ENCODE assay signal across 13 cellular contexts in genomic region chr17:78338860-78339259, GRCh38. TPM values are rescaled to one million over a fixed set of nuclear protein-coding genes. Genes with fewer than 3 reads are reported as not detected.
DNase-seq lines count a peak whose midpoint lies in the region; ATAC-seq, FAIRE-seq and TF ChIP-seq lines count a peak whose summit lies in the region.
"Had no signal": no experiment of that assay in that cellular context is flagged by ENCODE, and none has a peak within 500 bp of the region (broad histone marks: within the 10 kb centered on the region; RNA-seq: fewer than 3 reads in every experiment).

No MANE protein-coding gene starts in this region.

- H3K4me3 Mint-ChIP-seq in naive B cell = peak overlapping the region; percentile 22 to 85 (median 45)

- POLR2A ChIA-PET in HCT116 (lab: Charles Lee) = interaction anchor here (0.6 to 2.2 kb wide), 5 partner anchors 9 to 1084 kb away, joined by 3 to 8 read pairs (median 3); partner anchors contain the start of genes AFMID and TK1
- POLR2A ChIA-PET in GM12878 (lab: Charles Lee) = interaction anchor here (0.5 to 3.1 kb wide), 10 partner anchors 9 to 186 kb away, joined by 3 to 18 read pairs (median 6); partner anchors contain the start of gene SOCS3

- H4K20me1 ChIP-seq in HCT116 (ENCODE audit: insufficient read depth) (no peaks in the 10 kb centered on the region), GM12878 (ENCODE audit: control insufficient read depth, insufficient read depth) (no peaks in the 10 kb centered on the region)

- H3K36me3 ChIP-seq in HCT116 (ENCODE audit: control insufficient read depth in 1 of 2, insufficient read depth in 2 of 2, low read length in 2 of 2) = no peaks in the 10 kb centered on the region
- H3K36me3 ChIP-seq in GM12878 (ENCODE audit: control insufficient read depth in 2 of 2, insufficient read depth in 2 of 2, low read length in 1 of 2) = no peaks in the 10 kb centered on the region
- H3K36me3 ChIP-seq: sigmoid colon, vagina had no signal

- RAD21 ChIA-PET in HCT116 (lab: Charles Lee; ENCODE audit: low non-redundant PET in 1 of 2, low total read pairs in 2 of 2, uncharacterized antibody in 2 of 2, unreplicated experiment in 2 of 2) = interaction anchor here in 1 of 2 experiments (0.9 kb wide), 1 partner anchor 22 kb away, joined by 3 read pairs; no protein-coding TSS in a partner anchor
- RAD21 ChIA-PET in GM12878 (lab: Charles Lee; ENCODE audit: unreplicated experiment) = interaction anchor here (0.7 to 7.3 kb wide), 4 partner anchors 22 to 81 kb away, joined by 3 to 81 read pairs (median 6); no protein-coding TSS in a partner anchor

- H3K27me3 Mint-ChIP-seq in naive B cell = no peaks in the 10 kb centered on the region

- H3K27me3 ChIP-seq in HCT116 (ENCODE audit: insufficient read depth, low read length) (no peaks in the 10 kb centered on the region), GM12878 (replicated peaks in 1 of 2; ENCODE audit: control insufficient read depth in 2 of 2, insufficient read depth in 2 of 2, low read length in 1 of 2) (no peaks in the 10 kb centered on the region)
- H3K27me3 ChIP-seq: sigmoid colon, vagina had no signal

- no peaks in the 10 kb centered on the region for H3K79me2 ChIP-seq in HCT116 (ENCODE audit: insufficient read depth, low read length)
- no peaks in the 10 kb centered on the region for H3K79me2 ChIP-seq in GM12878 (ENCODE audit: control insufficient read depth, insufficient read depth, low read length)

- H3K9me3 ChIP-seq in HCT116 (ENCODE audit: control insufficient read depth in 1 of 2, insufficient read depth in 1 of 2, low read depth in 1 of 2, low read length in 2 of 2) (no peaks in the 10 kb centered on the region), GM12878 (replicated peaks; ENCODE audit: control insufficient read depth, insufficient read depth, low read length) (no peaks in the 10 kb centered on the region)
- H3K9me3 ChIP-seq: sigmoid colon, vagina had no signal

- no peaks in the 10 kb centered on the region for H3K36me3 Mint-ChIP-seq in naive B cell

- no peak for TF ChIP-seq EP300 in GM12878 (IDR thresholded peaks at IDR 0.05; ENCODE audit: borderline replicate concordance in 1 of 2, control insufficient read depth in 1 of 2, low read depth in 2 of 2, low read length in 2 of 2)

- in situ Hi-C loops in GM12878 (cut with MboI) (no loop called here), GM13976 (cut with MboI; ENCODE audit: low sequenced_read_pairs, unreplicated experiment) (no loop called here)

- H3K4me3 ChIP-seq in HCT116 (replicated peaks in 1 of 2; ENCODE audit: low read depth in 1 of 2, low read length in 2 of 2) (peak overlapping the region; percentile 4 to 17; a peak in 2 of 4 replicates), GM12878 (no peak overlapping the region)
- H3K4me3 ChIP-seq: sigmoid colon, vagina had no signal

- H2AFZ ChIP-seq in HCT116 (ENCODE audit: low read depth, low read length, poor library complexity, severe bottlenecking) (peak overlapping the region; percentile 20), GM12878 (ENCODE audit: control insufficient read depth, low read depth, low read length) (no peak overlapping the region)

- TF ChIP-seq RAD21 in HCT116 (IDR thresholded peaks at IDR 0.05; ENCODE audit: low read depth) (peak; percentile 35), GM12878 (IDR thresholded peaks at IDR 0.05; ENCODE audit: insufficient read depth, low read depth, low read length) (no peak)

- H3K27ac ChIP-seq in HCT116 (ENCODE audit: low read depth, low read length) = peak overlapping the region; percentile 37
- peak overlapping the region; percentile 24; the same call in 1 of the 2 replicates for H3K27ac ChIP-seq in GM12878 (ENCODE audit: control insufficient read depth, insufficient read depth)
- H3K27ac ChIP-seq: vagina had no signal

- DNase-seq in NCI-H748 (lab: John Stamatoyannopoulos, UW; ENCODE audit: unreplicated experiment) (peak; percentile 46), NCI-H748 treated with DMSO at 0.1 percent for 48 hours (lab: John Stamatoyannopoulos, UW) (no peak), HCT116 (ENCODE audit: low read depth, low spot score) (peak; percentile 75), GM12878 (ENCODE audit: low read depth, low spot score) (no peak), naive B cell (peak; percentile 52), GM13976 (ENCODE audit: low spot score) (no peak), HCEC 1CT (no peak)
- DNase-seq: Kasumi-1, NCI-H345, sigmoid colon, SW 1271 had no signal

- H3K4me2 ChIP-seq in HCT116 (ENCODE audit: low read length) = peak overlapping the region; percentile 59
- H3K4me2 ChIP-seq in GM12878 (ENCODE audit: control insufficient read depth, insufficient read depth) = peak overlapping the region; percentile 36

- TF ChIP-seq CTCF in HCT116 (IDR thresholded peaks at IDR 0.05 in 2 of 3, conservative IDR thresholded peaks at IDR 0.05 in 1 of 3; ENCODE audit: borderline replicate concordance in 1 of 3, insufficient read depth in 1 of 3, low read depth in 2 of 3, low read length in 2 of 3) (no peak), GM12878 (IDR thresholded peaks at IDR 0.05 in 2 of 3, conservative IDR thresholded peaks at IDR 0.05 in 1 of 3; ENCODE audit: control insufficient read depth in 2 of 3, extremely low read depth in 1 of 3, insufficient read depth in 1 of 3, low read depth in 3 of 3, low read length in 3 of 3) (no peak), GM13976 (IDR thresholded peaks at IDR 0.05; ENCODE audit: borderline replicate concordance, control extremely low read depth, extremely low read depth, insufficient read depth, missing control alignments) (no peak)

- intact Hi-C loops in HCT116 (cut with micrococcal nuclease) = loop anchor here (1.0 kb wide), 1 partner anchor 49 kb away; no protein-coding TSS in a partner anchor
- intact Hi-C loops in GM12878 (cut with micrococcal nuclease; ENCODE audit: unreplicated experiment) = no loop called here

- peaks cover 0 to 2% (median 0%) of the 10 kb centered on the region in 7 donors for H3K9me3 Mint-ChIP-seq in naive B cell

- peak; percentile 41 for FAIRE-seq in GM12878 (lab: Jason Lieb, UNC)

- CTCF ChIA-PET in HCT116 (lab: Charles Lee) = interaction anchor here (0.6 to 1.5 kb wide), 3 partner anchors 22 to 584 kb away, joined by 3 to 4 read pairs (median 3); no protein-coding TSS in a partner anchor
- CTCF ChIA-PET in GM12878 (lab: Yijun Ruan, JAX) = interaction anchor here (0.6 to 2.9 kb wide), 7 partner anchors 15 to 458 kb away, joined by 3 to 14 read pairs (median 6); partner anchors contain the start of gene SOCS3

- peak overlapping the region; percentile 81 to 100 (median 98) for H3K27ac Mint-ChIP-seq in naive B cell

- ATAC-seq in HCT116 = peak; percentile 8; the same call in 1 of the 2 replicates
- ATAC-seq in GM12878 = peak; percentile 46
- ATAC-seq in naive B cell (ENCODE audit: low read depth in 2 of 2) = peak in 1 of 2 donors; percentile 14
- no peak for ATAC-seq in HG02642 (IDR thresholded peaks at IDR 0.05; ENCODE audit: poor library complexity, unreplicated experiment)

- SMC1A ChIA-PET in GM12878 (lab: Charles Lee; ENCODE audit: uncharacterized antibody, unreplicated experiment) = interaction anchor here (0.7 to 7.8 kb wide), 6 partner anchors 9 to 47 kb away, joined by 3 to 91 read pairs (median 4); no protein-coding TSS in a partner anchor

- peaks cover 47 to 68% (median 50%) of the 10 kb centered on the region in 3 donors for H3K4me1 Mint-ChIP-seq in naive B cell

- H3K9ac ChIP-seq in HCT116 (ENCODE audit: low read length) (peak overlapping the region; percentile 39), GM12878 (ENCODE audit: control insufficient read depth, insufficient read depth, low read length) (peak overlapping the region; percentile 18; the same call in 1 of the 2 replicates)

- H3K9me2 ChIP-seq in HCT116 (ENCODE audit: insufficient read depth) = no peaks in the 10 kb centered on the region

- TF ChIP-seq POLR2A in HCT116 (IDR thresholded peaks at IDR 0.05; ENCODE audit: borderline replicate concordance, extremely low read depth, insufficient read depth, insufficient read length) (no peak), GM12878 (IDR thresholded peaks at IDR 0.05; ENCODE audit: low read depth, low read length) (no peak)

- H3K4me1 ChIP-seq in HCT116 (ENCODE audit: control insufficient read depth in 1 of 2, insufficient read depth in 2 of 2, low read length in 2 of 2) (peaks cover 63 to 90% of the 10 kb centered on the region in 2 experiments), GM12878 (ENCODE audit: control insufficient read depth, insufficient read depth, low read length) (peaks cover 65% of the 10 kb centered on the region)

- BruUV-seq in HCT116 (replicated peaks; lab: Mats Ljungman, UMichigan) (no TSS peak), GM12878 (replicated peaks; lab: Mats Ljungman, UMichigan) (no TSS peak)

- WGBS in GM12878 (ENCODE audit: insufficient coverage, insufficient replicate concordance, low lambda C conversion rate, missing lambda C conversion rate) = 0% methylated on average over 9 of the region's 9 CpGs

RNA-seq across cellular contexts. Expression of gene SOCS3, which starts 21.0 kb away (rescaled TPM):
- 26.7 TPM for total RNA-seq in HCT116 (2021; ENCODE audit: unreplicated experiment)
- polyA plus RNA-seq in HCT116 (2012) = 23.7 and 28.3 TPM in 2 replicates
- total RNA-seq in GM12878 (2013; cell fraction: nucleolus; rRNA removed) = 4.2 and 4.3 TPM in 2 replicates
- 1.7 and 2.0 TPM in 2 replicates for total RNA-seq in GM12878 (2014; rRNA removed)
- 0.92 and 1.0 TPM in 2 replicates for total RNA-seq in GM12878 (2014; rRNA removed; fragmentation: Illumina TruSeq; extraction: Trizol)
- 1.8 and 2.7 TPM in 2 replicates for total RNA-seq in GM12878 (2021)
- polyA plus RNA-seq in GM12878 (2011; ENCODE audit: low read depth) = 1.4 TPM
- polyA plus RNA-seq in GM12878 (2011; rRNA removed) = 3.5 and 3.9 TPM in 2 replicates
- polyA plus RNA-seq in GM12878 (2011; cell fraction: cytosol; rRNA removed) = 4.5 and 5.4 TPM in 2 replicates
- polyA plus RNA-seq in GM12878 (2011; cell fraction: nucleus; rRNA removed) = 12.8 and 13.1 TPM in 2 replicates
- 3.2 and 7.9 TPM in 2 replicates for polyA plus RNA-seq in GM12878 (2012)
- 0.40 and 0.48 TPM in 2 replicates for polyA plus RNA-seq in GM12878 (2014; fragmentation: Illumina TruSeq; extraction: Trizol)
- under 1 TPM; 0.05 to 0.10 TPM for polyA plus RNA-seq in GM12878 (2014; fragmentation: Nextera tagmentation; extraction: Ambion mirVana)
- polyA plus RNA-seq in GM12878 (2014; rRNA removed) = 1.0 and 1.4 TPM in 2 replicates
- 1 to 10 TPM in 1 of 2 experiments, under 1 TPM in 1; 0.87 to 1.1 TPM for polyA plus RNA-seq in GM12878 (2016; fragmentation: Nextera tagmentation; extraction: Ambion mirVana)
- polyA minus RNA-seq in GM12878 (2011; rRNA and poly(A)+ RNA removed) = 5.3 and 11.4 TPM in 2 replicates
- 4.1 TPM in 2 replicates for polyA minus RNA-seq in GM12878 (2011; cell fraction: cytosol; rRNA and poly(A)+ RNA removed)
- polyA minus RNA-seq in GM12878 (2011; cell fraction: nucleus; rRNA and poly(A)+ RNA removed) = 8.9 and 12.6 TPM in 2 replicates
- 10 to 100 TPM in 4 of 6 donors, 1 to 10 TPM in 2; 4.7 to 29.1 (median 15.2) TPM for polyA plus RNA-seq in naive B cell (ENCODE audit: low read depth in 6 of 6)

RNA-seq across cellular contexts. Expression of gene PGS1, which starts 39.6 kb away (rescaled TPM):
- total RNA-seq in HCT116 (2021; ENCODE audit: unreplicated experiment) (44.4 TPM), GM12878 (2014; rRNA removed) (26.5 and 29.2 TPM in 2 replicates), GM12878 (2014; rRNA removed; fragmentation: Illumina TruSeq; extraction: Trizol) (15.0 and 15.9 TPM in 2 replicates), GM12878 (2021) (31.7 and 34.1 TPM in 2 replicates)
- 27.4 and 29.1 TPM in 2 replicates for polyA plus RNA-seq in HCT116 (2012)
- 112 and 119 TPM in 2 replicates for total RNA-seq in GM12878 (2013; cell fraction: nucleolus; rRNA removed)
- polyA plus RNA-seq in GM12878 (2011; ENCODE audit: low read depth) = 14.9 TPM
- polyA plus RNA-seq in GM12878 (2011; rRNA removed) (19.4 and 28.3 TPM in 2 replicates), GM12878 (2014; fragmentation: Illumina TruSeq; extraction: Trizol) (13.4 and 19.1 TPM in 2 replicates), GM12878 (2014; fragmentation: Nextera tagmentation; extraction: Ambion mirVana) (1 to 10 TPM; 1.3 to 1.9 TPM), GM12878 (2014; rRNA removed) (32.2 and 33.1 TPM in 2 replicates), GM12878 (2016; fragmentation: Nextera tagmentation; extraction: Ambion mirVana) (10 to 100 TPM; 36.3 to 37.6 TPM), naive B cell (ENCODE audit: low read depth in 6 of 6) (10 to 100 TPM; 23.9 to 50.1 (median 29.8) TPM)
- polyA plus RNA-seq in GM12878 (2011; cell fraction: cytosol; rRNA removed) = 33.3 and 45.6 TPM in 2 replicates
- 145 and 149 TPM in 2 replicates for polyA plus RNA-seq in GM12878 (2011; cell fraction: nucleus; rRNA removed)
- polyA plus RNA-seq in GM12878 (2012) = 26.4 and 26.6 TPM in 2 replicates
- 25.3 and 42.4 TPM in 2 replicates for polyA minus RNA-seq in GM12878 (2011; rRNA and poly(A)+ RNA removed)
- 11.9 TPM in 2 replicates for polyA minus RNA-seq in GM12878 (2011; cell fraction: cytosol; rRNA and poly(A)+ RNA removed)
- polyA minus RNA-seq in GM12878 (2011; cell fraction: nucleus; rRNA and poly(A)+ RNA removed) = 41.8 and 50.4 TPM in 2 replicates

Comparison
In these comparisons a context has a peak if more than half of its experiments do, and no peak if none do; other contexts are left out.
1. DNase-seq: peak in NCI-H748 (single experiment), HCT116 (single experiment) and naive B cell (single experiment); none in NCI-H748 treated with DMSO at 0.1 percent for 48 hours (single experiment), GM12878 (single experiment), GM13976 (single experiment) and HCEC 1CT (single experiment).